In the genomic region with DNA sequence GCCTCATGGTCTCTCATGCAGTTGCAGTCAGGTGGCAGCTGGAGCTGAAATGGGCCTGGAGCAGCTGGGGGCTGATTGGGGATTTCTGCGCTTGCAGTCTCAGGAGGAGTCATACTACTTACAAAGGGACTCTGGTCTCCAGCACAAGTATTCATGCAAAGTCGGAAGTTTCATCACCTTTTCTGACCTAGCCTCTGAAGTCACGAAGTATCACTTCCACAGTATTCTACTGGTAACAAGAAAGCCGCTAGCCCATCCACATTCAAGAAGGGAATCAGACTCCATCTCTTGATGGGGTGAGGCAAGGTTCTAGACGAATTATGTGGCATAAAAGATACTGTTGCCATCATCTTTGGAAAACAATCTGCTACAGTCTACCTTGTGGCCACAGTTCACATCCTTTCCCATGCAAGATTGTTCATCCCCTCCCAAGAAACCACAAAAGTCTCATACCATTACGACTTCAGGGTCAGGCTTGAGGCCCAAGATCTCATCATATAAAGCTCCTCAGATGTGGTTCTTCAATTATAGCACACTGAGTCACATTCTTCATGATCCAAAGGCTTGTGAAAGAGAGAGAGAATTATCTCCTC, we compare ENCODE assay signal across 11 cellular contexts.
DNase-seq lines count a peak whose midpoint lies in the region; ATAC-seq, FAIRE-seq and TF ChIP-seq lines count a peak whose summit lies in the region.
"Had no signal": no experiment of that assay in that cellular context is flagged by ENCODE, and none has a peak within 500 bp of the region (broad histone marks: within the 10 kb centered on the region; RNA-seq: fewer than 3 reads in every experiment).

No MANE protein-coding gene starts in this region.

- H3K27ac Mint-ChIP-seq in activated T-cell treated with anti-CD3 and anti-CD28 coated beads, Interleukin-2, amount 50 U/mL, for 72 hours = no peak overlapping the region

- H3K4me1 ChIP-seq in thyroid gland = no peaks in the 10 kb centered on the region

- peak; percentile 77 for ATAC-seq in HG02981 (IDR thresholded peaks at IDR 0.05; ENCODE audit: unreplicated experiment)
- ATAC-seq in activated T-cell treated with anti-CD3 and anti-CD28 coated beads, Interleukin-2, amount 50 U/mL, for 72 hours (replicated peaks in 1 of 2) = peak; percentile 95 to 96
- ATAC-seq: PC-3 had no signal

- peaks cover 21% of the 10 kb centered on the region for H3K4me1 Mint-ChIP-seq in activated T-cell treated with anti-CD3 and anti-CD28 coated beads, Interleukin-2, amount 50 U/mL, for 72 hours (ENCODE audit: low read depth)

- DNase-seq in stimulated activated CD4-positive, alpha-beta T cell treated with anti-CD3 and anti-CD28 coated beads, Interleukin-1b, Interleukin-23, amount 100 ng/mL, for 48 hours = peak; percentile 29
- DNase-seq in stimulated activated CD4-positive, alpha-beta T cell treated with anti-CD3 and anti-CD28 coated beads, Interleukin-4, amount 100 ng/mL, for 4 hours = no peak
- DNase-seq in activated T-cell treated with anti-CD3 and anti-CD28 coated beads, Interleukin-2, amount 50 U/mL, for 72 hours = peak; percentile 29 to 34
- DNase-seq in GOT3 (lab: John Stamatoyannopoulos, UW) (no peak), frontal cortex (ENCODE audit: low spot score in 2 of 2) (no peak), thyroid gland (no peak), NCI-H1436 (lab: John Stamatoyannopoulos, UW) (no peak)
- DNase-seq: KG1, PC-3 had no signal

- no peak for TF ChIP-seq CTCF in thyroid gland (IDR thresholded peaks at IDR 0.05)

- H3K9me3 ChIP-seq in thyroid gland = no peaks in the 10 kb centered on the region

- H3K36me3 Mint-ChIP-seq in activated T-cell treated with anti-CD3 and anti-CD28 coated beads, Interleukin-2, amount 50 U/mL, for 72 hours (ENCODE audit: insufficient read depth in 2 of 2) = peaks cover 0 to 4% of the 10 kb centered on the region in 2 donors

- TF ChIP-seq POLR2A in thyroid gland (IDR thresholded peaks at IDR 0.05) = no peak

- no peaks in the 10 kb centered on the region for H3K27me3 ChIP-seq in thyroid gland

- H3K27me3 Mint-ChIP-seq in activated T-cell treated with anti-CD3 and anti-CD28 coated beads, Interleukin-2, amount 50 U/mL, for 72 hours (ENCODE audit: low read depth) = no peaks in the 10 kb centered on the region

- H3K27ac ChIP-seq in thyroid gland = no peak overlapping the region
- H3K27ac ChIP-seq: C4-2B had no signal

- H3K9me3 Mint-ChIP-seq in activated T-cell treated with anti-CD3 and anti-CD28 coated beads, Interleukin-2, amount 50 U/mL, for 72 hours = no peaks in the 10 kb centered on the region

- intact Hi-C loops in thyroid gland (cut with DNase I) = no loop called here

- H3K36me3 ChIP-seq in thyroid gland = no peaks in the 10 kb centered on the region

- H3K4me3 ChIP-seq in thyroid gland (replicated peaks in 1 of 3) = no peak overlapping the region

- H3K4me3 Mint-ChIP-seq in activated T-cell treated with anti-CD3 and anti-CD28 coated beads, Interleukin-2, amount 50 U/mL, for 72 hours = peak overlapping the region in 1 of 2 donors; percentile 11

- no peak for FAIRE-seq in frontal cortex (lab: Jason Lieb, UNC)

- 89 to 95% methylated on average over 6 of the region's 6 CpGs for WGBS in thyroid gland, 2 donors

Comparison
In these comparisons a context has a peak if more than half of its experiments do, and no peak if none do; other contexts are left out.
1. DNase-seq: peak in stimulated activated CD4-positive, alpha-beta T cell treated with anti-CD3 and anti-CD28 coated beads, Interleukin-1b, Interleukin-23, amount 100 ng/mL, for 48 hours (single experiment) and activated T-cell treated with anti-CD3 and anti-CD28 coated beads, Interleukin-2, amount 50 U/mL, for 72 hours (2 of 2); none in stimulated activated CD4-positive, alpha-beta T cell treated with anti-CD3 and anti-CD28 coated beads, Interleukin-4, amount 100 ng/mL, for 4 hours (0 of 2), GOT3 (single experiment), frontal cortex (0 of 2), thyroid gland (0 of 2) and NCI-H1436 (single experiment).